21 cellular contexts compared by ENCODE assay signal in genomic region chr1:117616356-117616755, GRCh38. TPM values are rescaled to one million over a fixed set of nuclear protein-coding genes. Genes with fewer than 3 reads are reported as not detected.
DNase-seq lines count a peak whose midpoint lies in the region; ATAC-seq, FAIRE-seq and TF ChIP-seq lines count a peak whose summit lies in the region.
"Had no signal": no experiment of that assay in that cellular context is flagged by ENCODE, and none has a peak within 500 bp of the region (broad histone marks: within the 10 kb centered on the region; RNA-seq: fewer than 3 reads in every experiment).

No MANE protein-coding gene starts in this region.

- H3K36me3 ChIP-seq in pancreas, result no peaks in the 10 kb centered on the region
- no peaks in the 10 kb centered on the region for H3K36me3 ChIP-seq in mesendoderm (ENCODE audit: control insufficient read depth, insufficient read depth, low read length)
- H3K36me3 ChIP-seq: left ventricle myocardium inferior, upper lobe of left lung had no signal

- peak overlapping the region; percentile 85 for H3K27ac Mint-ChIP-seq in T-helper 17 cell

- peaks cover 76% of the 10 kb centered on the region for H3K4me1 Mint-ChIP-seq in T-helper 17 cell

- no peak overlapping the region for H3K56ac ChIP-seq in mesendoderm (ENCODE audit: low read length)

- H3K27me3 ChIP-seq in pancreas, result no peaks in the 10 kb centered on the region
- no peaks in the 10 kb centered on the region for H3K27me3 ChIP-seq in mesendoderm (ENCODE audit: insufficient read depth, low read length, poor library complexity)
- H3K27me3 ChIP-seq: upper lobe of left lung had no signal

- no peak overlapping the region for H4K8ac ChIP-seq in mesendoderm (ENCODE audit: low read depth, low read length)

- no peak overlapping the region for H3K4ac ChIP-seq in mesendoderm (ENCODE audit: low read depth, low read length)

- H3K36me3 Mint-ChIP-seq in T-helper 17 cell (ENCODE audit: low read depth), result peaks cover 6% of the 10 kb centered on the region
- H3K36me3 Mint-ChIP-seq: CD14-positive monocyte had no signal

- H4K5ac ChIP-seq in mesendoderm (ENCODE audit: low read length), result no peak overlapping the region

- no peaks in the 10 kb centered on the region for H3K79me1 ChIP-seq in mesendoderm (ENCODE audit: low read length)

- DNase-seq in DMS79 treated with DMSO at 0.1 percent for 48 hours (lab: John Stamatoyannopoulos, UW) (peak; percentile 39), DMS79 (lab: John Stamatoyannopoulos, UW) (no peak), NCI-H1105 (lab: John Stamatoyannopoulos, UW) (peak; percentile 66), T-helper 17 cell (no peak), pancreas (peak; percentile 86 to 98 (median 92)), mesendoderm (no peak), Kasumi-1 (lab: John Stamatoyannopoulos, UW) (no peak), urothelium cell line (ENCODE audit: low spot score) (no peak)
- DNase-seq: activated CD4-positive, alpha-beta T cell treated with anti-CD3 and anti-CD28 coated beads for 1 hour; activated CD8-positive, alpha-beta memory T cell treated with anti-CD3 and anti-CD28 coated beads, Interleukin-2, amount 50 U/mL, for 48 hours; activated naive CD4-positive, alpha-beta T cell treated with Interleukin-2 at 50 U/mL for 16 hours; aorta; foreskin keratinocyte; IMR-90; left ventricle myocardium inferior; NCI-H1092 treated with DMSO at 0.1 percent for 48 hours; NCI-H82 had no signal

- H3K9ac ChIP-seq in mesendoderm (ENCODE audit: low read length), result no peak overlapping the region

- ATAC-seq in T-helper 17 cell (no peak), pancreas (peak; percentile 16 to 56 (median 32))
- ATAC-seq: foreskin keratinocyte had no signal

- H3K27ac ChIP-seq in pancreas (peak overlapping the region in 2 of 4 donors; percentile 51 to 91), mesendoderm (ENCODE audit: low read depth, low read length) (no peak overlapping the region)
- H3K27ac ChIP-seq: foreskin keratinocyte, left ventricle myocardium inferior, skin epidermis, upper lobe of left lung had no signal

- peaks cover 32 to 88% (median 68%) of the 10 kb centered on the region in 3 donors for H3K4me1 ChIP-seq in pancreas
- peaks cover 5% of the 10 kb centered on the region for H3K4me1 ChIP-seq in mesendoderm (ENCODE audit: control insufficient read depth, low read depth, low read length)

- H3K4me3 ChIP-seq in pancreas, result peak overlapping the region in 1 of 4 donors; percentile 4
- no peak overlapping the region for H3K4me3 ChIP-seq in mesendoderm (ENCODE audit: low read length)
- H3K4me3 ChIP-seq: left ventricle myocardium inferior, skin epidermis, upper lobe of left lung had no signal

- H2BK15ac ChIP-seq in mesendoderm (replicated peaks; ENCODE audit: low read depth), result no peak overlapping the region

- WGBS in pancreas, 2 donors, result 27 to 28% methylated on average over 3 of the region's 3 CpGs
- no CpG with 5 or more reads among the region's 3 CpGs for WGBS in mesendoderm (ENCODE audit: extremely low coverage, insufficient coverage, low lambda C conversion rate)

- no peaks in the 10 kb centered on the region for H3K79me2 ChIP-seq in mesendoderm (ENCODE audit: control insufficient read depth, insufficient read depth, low read length)

- no peak for TF ChIP-seq CTCF in pancreas (IDR thresholded peaks at IDR 0.05)

- FAIRE-seq in pancreas (lab: Jason Lieb, UNC) (no peak), urothelium cell line (lab: Jason Lieb, UNC) (no peak)
- FAIRE-seq: A204.1 had no signal

- H3K4me3 Mint-ChIP-seq in T-helper 17 cell, result peak overlapping the region; percentile 73
- H3K4me3 Mint-ChIP-seq: CD14-positive monocyte had no signal

- no peak overlapping the region for H3K18ac ChIP-seq in mesendoderm (ENCODE audit: low read length)

- H3K4me2 ChIP-seq in mesendoderm (ENCODE audit: low read length), result no peak overlapping the region

- H2BK120ac ChIP-seq in mesendoderm (ENCODE audit: low read depth, low read length), result no peak overlapping the region

- H2BK5ac ChIP-seq in mesendoderm (ENCODE audit: low read length), result no peak overlapping the region

- no peaks in the 10 kb centered on the region for H3K9me3 ChIP-seq in T-helper 17 cell (ENCODE audit: control insufficient read depth, low read length, poor library complexity, severe bottlenecking)
- no peaks in the 10 kb centered on the region for H3K9me3 ChIP-seq in pancreas
- H3K9me3 ChIP-seq: left ventricle myocardium inferior, upper lobe of left lung had no signal

- intact Hi-C loops in pancreas (cut with DNase I), result loop anchor here in 1 of 3 donors (10.0 kb wide), 1 partner anchor 138 kb away; no protein-coding TSS in a partner anchor

- no peaks in the 10 kb centered on the region for H3K27me3 Mint-ChIP-seq in T-helper 17 cell

- no peak overlapping the region for H3K23ac ChIP-seq in mesendoderm (ENCODE audit: low read length)

- H2AK5ac ChIP-seq in mesendoderm (ENCODE audit: low read length), result no peak overlapping the region

RNA-seq across cellular contexts. Expression of gene TENT5C, which starts 10.5 kb away (rescaled TPM):
- total RNA-seq in T-helper 17 cell (100 to 1,000 TPM; 129 to 173 TPM), pancreas (10 to 100 TPM; 21.5 to 68.1 (median 38.3) TPM)
- 10 to 100 TPM in 1 of 2 donors, 1 to 10 TPM in 1; 6.7 to 19.1 TPM for polyA plus RNA-seq in pancreas
- polyA plus RNA-seq in mesendoderm (2013, experiment 1 of 2), result 0.18 TPM
- 0.22 TPM for polyA plus RNA-seq in mesendoderm (2013, experiment 2 of 2)

Comparison
In these comparisons a context has a peak if more than half of its experiments do, and no peak if none do; other contexts are left out.
1. DNase-seq: peak in DMS79 treated with DMSO at 0.1 percent for 48 hours (single experiment), NCI-H1105 (single experiment) and pancreas (6 of 6); none in DMS79 (single experiment), T-helper 17 cell (0 of 3), mesendoderm (single experiment), Kasumi-1 (0 of 2) and urothelium cell line (single experiment).